In genomic region chr17:81399481-81400153, GRCh38 we compare ENCODE assay signal across 8 cellular contexts. TPM values are rescaled to one million over a fixed set of nuclear protein-coding genes. Genes with fewer than 3 reads are reported as not detected.
DNase-seq lines count a peak whose midpoint lies in the region; ATAC-seq and TF ChIP-seq lines count a peak whose summit lies in the region.

No MANE protein-coding gene starts in this region.

- peak overlapping the region; percentile 99 for H3K27ac Mint-ChIP-seq in MCF 10A (ENCODE audit: low read depth, unreplicated experiment)
- no peak overlapping the region for H3K27ac Mint-ChIP-seq in memory B cell
- no peak overlapping the region for H3K27ac Mint-ChIP-seq in activated T-helper 1 cell treated with anti-CD3 and anti-CD28 coated beads, Interleukin-12 subunit alpha, Interleukin-12 subunit beta, Interleukin-2, Interleukin-4 antibody, amounts not matched to agents 30 ng/mL and 10 ng/mL and 1 ng/mL, durations not matched to agents 14 hours and 24 hours and 36 hours

- TF ChIP-seq CTCF in 22Rv1 (IDR thresholded peaks at IDR 0.05), result no peak
- TF ChIP-seq CTCF in MCF 10A (IDR thresholded peaks at IDR 0.05; ENCODE audit: unreplicated experiment), result no peak
- no peak for TF ChIP-seq CTCF in vagina (IDR thresholded peaks at IDR 0.05)

- ATAC-seq in memory B cell (ENCODE audit: low read depth), result peak; percentile 28

- H3K27me3 Mint-ChIP-seq in MCF 10A (ENCODE audit: insufficient read depth, unreplicated experiment), result no peaks in the 10 kb centered on the region
- H3K27me3 Mint-ChIP-seq in memory B cell, result peaks cover 21% of the 10 kb centered on the region
- H3K27me3 Mint-ChIP-seq in activated T-helper 1 cell treated with anti-CD3 and anti-CD28 coated beads, Interleukin-12 subunit alpha, Interleukin-12 subunit beta, Interleukin-2, Interleukin-4 antibody, amounts not matched to agents 30 ng/mL and 10 ng/mL and 1 ng/mL, durations not matched to agents 14 hours and 24 hours and 36 hours (ENCODE audit: insufficient read depth), result peaks cover 56% of the 10 kb centered on the region

- CTCF ChIA-PET in MCF 10A (lab: Yijun Ruan, JAX), result interaction anchor here (0.6 to 1.2 kb wide), 2 partner anchors 64 to 146 kb away, joined by 3 to 5 read pairs; no protein-coding TSS in a partner anchor

- in situ Hi-C loops in HAP-1 (cut with MboI; ENCODE audit: low sequenced_read_pairs), result loop anchor here (10.0 kb wide), 1 partner anchor 85 kb away; no protein-coding TSS in a partner anchor

- intact Hi-C loops in MCF 10A (cut with micrococcal nuclease), result loop anchor here (5.0 kb wide), 2 partner anchors 72 to 92 kb away; no protein-coding TSS in a partner anchor
- intact Hi-C loops in vagina (cut with DNase I), result loop anchor here (2.0 kb wide), 1 partner anchor 81 kb away; no protein-coding TSS in a partner anchor
- intact Hi-C loops in activated T-helper 1 cell treated with anti-CD3 and anti-CD28 coated beads, Interleukin-12 subunit alpha, Interleukin-12 subunit beta, Interleukin-2, Interleukin-4 antibody, amounts not matched to agents 30 ng/mL and 10 ng/mL and 1 ng/mL, durations not matched to agents 14 hours and 24 hours and 36 hours (cut with micrococcal nuclease), result loop anchor here (2.0 to 10.0 kb wide), 3 partner anchors 27 to 1597 kb away; no protein-coding TSS in a partner anchor

- H3K27me3 ChIP-seq in HAP-1 (ENCODE audit: low read depth), result no peaks in the 10 kb centered on the region
- no peaks in the 10 kb centered on the region for H3K27me3 ChIP-seq in vagina

- H3K4me3 Mint-ChIP-seq in MCF 10A (ENCODE audit: unreplicated experiment) (peak overlapping the region; percentile 89), memory B cell (peak overlapping the region; percentile 75)
- no peak overlapping the region for H3K4me3 Mint-ChIP-seq in activated T-helper 1 cell treated with anti-CD3 and anti-CD28 coated beads, Interleukin-12 subunit alpha, Interleukin-12 subunit beta, Interleukin-2, Interleukin-4 antibody, amounts not matched to agents 30 ng/mL and 10 ng/mL and 1 ng/mL, durations not matched to agents 14 hours and 24 hours and 36 hours

- H3K36me3 Mint-ChIP-seq in MCF 10A (ENCODE audit: insufficient read depth, unreplicated experiment) (peaks cover 23% of the 10 kb centered on the region), memory B cell (peaks cover 2% of the 10 kb centered on the region)
- H3K36me3 Mint-ChIP-seq in activated T-helper 1 cell treated with anti-CD3 and anti-CD28 coated beads, Interleukin-12 subunit alpha, Interleukin-12 subunit beta, Interleukin-2, Interleukin-4 antibody, amounts not matched to agents 30 ng/mL and 10 ng/mL and 1 ng/mL, durations not matched to agents 14 hours and 24 hours and 36 hours (ENCODE audit: low read depth), result peaks cover 4% of the 10 kb centered on the region

- H3K4me1 ChIP-seq in HAP-1, result peaks cover 16% of the 10 kb centered on the region
- peaks cover 59% of the 10 kb centered on the region for H3K4me1 ChIP-seq in vagina

- H3K9me3 ChIP-seq in HAP-1, result no peaks in the 10 kb centered on the region
- no peaks in the 10 kb centered on the region for H3K9me3 ChIP-seq in vagina

- H3K9me3 Mint-ChIP-seq in MCF 10A (ENCODE audit: unreplicated experiment) (no peaks in the 10 kb centered on the region), memory B cell (no peaks in the 10 kb centered on the region)
- H3K9me3 Mint-ChIP-seq in activated T-helper 1 cell treated with anti-CD3 and anti-CD28 coated beads, Interleukin-12 subunit alpha, Interleukin-12 subunit beta, Interleukin-2, Interleukin-4 antibody, amounts not matched to agents 30 ng/mL and 10 ng/mL and 1 ng/mL, durations not matched to agents 14 hours and 24 hours and 36 hours, result no peaks in the 10 kb centered on the region

- peak overlapping the region; percentile 100 for H3K27ac ChIP-seq in 22Rv1
- peak overlapping the region; percentile 95 for H3K27ac ChIP-seq in vagina

- peak in 1 of 2 experiments; percentile 49 for DNase-seq in HAP-1 (ENCODE audit: low spot score in 2 of 2)
- peak; percentile 27 for DNase-seq in MCF 10A (ENCODE audit: unreplicated experiment)
- peak in 1 of 2 donors; percentile 49 for DNase-seq in memory B cell (ENCODE audit: low spot score in 2 of 2)
- no peak for DNase-seq in vagina (ENCODE audit: extremely low spot score in 2 of 2)
- no peak for DNase-seq in NCI-H1930 (lab: John Stamatoyannopoulos, UW)
- DNase-seq in HK-2 (ENCODE audit: unreplicated experiment), result no peak
- DNase-seq in activated T-helper 1 cell treated with anti-CD3 and anti-CD28 coated beads, Interleukin-12 subunit alpha, Interleukin-12 subunit beta, Interleukin-2, Interleukin-4 antibody, amounts not matched to agents 30 ng/mL and 10 ng/mL and 1 ng/mL, durations not matched to agents 14 hours and 24 hours and 36 hours (ENCODE audit: low spot score), result no peak

- H3K4me3 ChIP-seq in HAP-1 (peak overlapping the region; percentile 67), vagina (peak overlapping the region; percentile 76 to 78)

- H3K4me1 Mint-ChIP-seq in MCF 10A (ENCODE audit: insufficient read depth, unreplicated experiment), result peaks cover 9% of the 10 kb centered on the region
- H3K4me1 Mint-ChIP-seq in memory B cell, result peaks cover 8% of the 10 kb centered on the region
- H3K4me1 Mint-ChIP-seq in activated T-helper 1 cell treated with anti-CD3 and anti-CD28 coated beads, Interleukin-12 subunit alpha, Interleukin-12 subunit beta, Interleukin-2, Interleukin-4 antibody, amounts not matched to agents 30 ng/mL and 10 ng/mL and 1 ng/mL, durations not matched to agents 14 hours and 24 hours and 36 hours (ENCODE audit: low read depth), result peaks cover 13% of the 10 kb centered on the region

- BruUV-seq in MCF 10A (replicated peaks; lab: Mats Ljungman, UMichigan), result no TSS peak

- POLR2A ChIA-PET in MCF 10A (lab: Yijun Ruan, JAX), result interaction anchor here (0.7 to 9.2 kb wide), 8 partner anchors 9 to 110 kb away, joined by 3 to 169 read pairs (median 18); partner anchors contain the start of genes ACTG1 and SLC38A10

- no peak for TF ChIP-seq POLR2A in vagina (IDR thresholded peaks at IDR 0.05)

- H3K36me3 ChIP-seq in HAP-1 (replicated peaks), result no peaks in the 10 kb centered on the region
- no peaks in the 10 kb centered on the region for H3K36me3 ChIP-seq in vagina

RNA-seq across cellular contexts. Expression of gene BAHCC1, which starts 4.4 kb away (rescaled TPM):
- total RNA-seq in MCF 10A (2022), result 7.4 and 9.2 TPM in 2 replicates
- 9.1 TPM for total RNA-seq in vagina
- total RNA-seq in activated T-helper 1 cell treated with anti-CD3 and anti-CD28 coated beads, Interleukin-12 subunit alpha, Interleukin-12 subunit beta, Interleukin-2, Interleukin-4 antibody, amounts not matched to agents 30 ng/mL and 10 ng/mL and 1 ng/mL, durations not matched to agents 14 hours and 24 hours and 36 hours, result 0.02 and 0.08 TPM in 2 replicates
